ENCODE assay signal across 13 cellular contexts in the genomic region with DNA sequence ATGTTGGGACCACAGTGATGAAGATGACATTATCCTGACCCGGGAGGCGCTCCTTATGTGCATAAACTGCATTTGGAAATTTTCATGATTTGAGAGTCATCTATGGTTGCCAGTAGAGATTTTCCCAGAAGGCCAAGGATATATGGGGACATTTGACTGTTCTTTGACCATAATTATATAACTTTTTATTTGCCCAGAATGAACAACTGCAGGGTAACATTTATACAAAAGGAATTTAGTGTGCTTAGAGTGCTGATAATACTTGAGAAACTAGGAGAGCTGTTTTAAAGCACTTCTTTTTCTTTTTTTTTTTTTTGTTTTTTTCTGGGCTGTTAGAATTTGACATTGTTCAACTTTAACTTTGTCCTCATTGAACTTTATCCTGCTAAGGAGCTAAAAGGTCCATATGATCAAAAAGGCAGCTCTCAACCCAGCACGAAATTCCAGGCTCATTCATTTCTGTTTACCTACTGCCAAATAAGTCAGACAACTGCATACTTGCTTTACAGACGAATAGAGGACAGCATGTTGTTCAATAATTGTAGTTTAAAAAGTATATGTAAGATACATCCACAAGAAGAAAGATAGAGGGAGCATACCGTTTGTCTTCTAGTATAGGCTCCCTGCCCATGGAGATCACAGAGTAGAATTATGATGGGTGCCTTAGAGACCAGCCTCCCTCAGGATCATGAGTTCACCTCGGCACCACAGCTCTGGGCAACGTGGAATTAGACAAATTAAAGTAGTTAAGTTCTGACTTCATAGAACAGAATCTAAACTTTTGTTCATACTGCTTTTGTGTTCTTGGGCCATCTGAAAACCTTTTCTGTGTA.
DNase-seq lines count a peak whose midpoint lies in the region; ATAC-seq, FAIRE-seq and TF ChIP-seq lines count a peak whose summit lies in the region.
"Had no signal": no experiment of that assay in that cellular context is flagged by ENCODE, and none has a peak within 500 bp of the region (broad histone marks: within the 10 kb centered on the region; RNA-seq: fewer than 3 reads in every experiment).

No MANE protein-coding gene starts in this region.

- H3K9me3 ChIP-seq in BLaER1 (no peaks in the 10 kb centered on the region; the same call in 1 of the 2 replicates), Peyer's patch (no peaks in the 10 kb centered on the region), iPS-20b (ENCODE audit: insufficient read depth, low read depth, low read length) (no peaks in the 10 kb centered on the region), pancreas (no peaks in the 10 kb centered on the region)
- H3K9me3 ChIP-seq: neutrophil had no signal

- WGBS in pancreas, 2 donors, result 32 to 33% methylated on average over 7 of the region's 7 CpGs

- no peaks in the 10 kb centered on the region for H3K36me3 ChIP-seq in BLaER1
- no peaks in the 10 kb centered on the region for H3K36me3 ChIP-seq in Peyer's patch
- no peaks in the 10 kb centered on the region for H3K36me3 ChIP-seq in iPS-20b (ENCODE audit: insufficient read depth, low read depth, low read length)
- H3K36me3 ChIP-seq in pancreas, result no peaks in the 10 kb centered on the region
- H3K36me3 ChIP-seq: cardiac muscle cell, neutrophil had no signal

- H3K4me1 ChIP-seq in BLaER1 (peaks cover 11% of the 10 kb centered on the region), Peyer's patch (peaks cover 0 to 14% (median 3%) of the 10 kb centered on the region in 4 donors), iPS-20b (ENCODE audit: insufficient read depth, low read length) (peaks cover 29% of the 10 kb centered on the region), pancreas (peaks cover 50 to 64% (median 60%) of the 10 kb centered on the region in 3 donors)

- no peaks in the 10 kb centered on the region for H3K27me3 ChIP-seq in BLaER1
- no peaks in the 10 kb centered on the region for H3K27me3 ChIP-seq in Peyer's patch
- H3K27me3 ChIP-seq in iPS-20b (ENCODE audit: insufficient read depth, low read length), result no peaks in the 10 kb centered on the region
- no peaks in the 10 kb centered on the region for H3K27me3 ChIP-seq in pancreas
- H3K27me3 ChIP-seq: cardiac muscle cell, neutrophil had no signal

- H4K20me1 ChIP-seq in BLaER1, result no peaks in the 10 kb centered on the region

- no peak for TF ChIP-seq POLR2A in Peyer's patch (IDR thresholded peaks at IDR 0.05)

- no peak overlapping the region for H3K9ac ChIP-seq in BLaER1
- 0 out of 2 replicates have a peak overlapping the region, but pooled peaks have one; percentile 9 for H3K9ac ChIP-seq in iPS-20b (ENCODE audit: low read depth, low read length)

- DNase-seq in Peyer's patch (no peak), pancreas (no peak), SIG-M5 (lab: John Stamatoyannopoulos, UW) (no peak), HCEC 1CT (no peak), coronary artery (ENCODE audit: low spot score) (no peak), NCI-H146 treated with DMSO at 0.1 percent for 48 hours (lab: John Stamatoyannopoulos, UW; ENCODE audit: unreplicated experiment) (no peak)
- DNase-seq: activated CD4-positive, alpha-beta T cell treated with anti-CD3 and anti-CD28 coated beads, Interleukin-2, amount 10 ng/mL, durations not matched to agents 24 days and 14 days; effector memory CD8-positive, alpha-beta T cell; H9 had no signal

- intact Hi-C loops in pancreas (cut with DNase I), result no loop called here

- H3K4me3 ChIP-seq in BLaER1, result no peak overlapping the region
- no peak overlapping the region for H3K4me3 ChIP-seq in Peyer's patch
- no peak overlapping the region for H3K4me3 ChIP-seq in iPS-20b (ENCODE audit: low read length)
- no peak overlapping the region for H3K4me3 ChIP-seq in pancreas
- H3K4me3 ChIP-seq in coronary artery, result no peak overlapping the region
- H3K4me3 ChIP-seq: cardiac muscle cell had no signal

- peak overlapping the region; percentile 52; the same call in 1 of the 2 replicates for H3K4me2 ChIP-seq in BLaER1

- ATAC-seq in pancreas, result peak in 3 of 4 donors; percentile 5 to 39 (median 18)
- ATAC-seq: effector memory CD8-positive, alpha-beta T cell had no signal

- no peak overlapping the region for H3K27ac ChIP-seq in BLaER1
- H3K27ac ChIP-seq in Peyer's patch, result peak overlapping the region in 3 of 4 donors; percentile 59 to 92 (median 83)
- H3K27ac ChIP-seq in iPS-20b (ENCODE audit: low read length), result no peak overlapping the region
- peak overlapping the region; percentile 72 to 81 (median 79) for H3K27ac ChIP-seq in pancreas
- H3K27ac ChIP-seq in coronary artery, result no peak overlapping the region
- H3K27ac ChIP-seq: cardiac muscle cell, neutrophil had no signal

- TF ChIP-seq CTCF in Peyer's patch (IDR thresholded peaks at IDR 0.05) (no peak), pancreas (IDR thresholded peaks at IDR 0.05) (no peak), coronary artery (IDR thresholded peaks at IDR 0.05) (no peak)

- no peak for FAIRE-seq in pancreas (lab: Jason Lieb, UNC)

Comparison
In these comparisons a context has a peak if more than half of its experiments do, and no peak if none do; other contexts are left out.
1. H3K27ac ChIP-seq: peak in Peyer's patch (3 of 4) and pancreas (4 of 4); none in BLaER1 (single experiment), iPS-20b (single experiment) and coronary artery (0 of 2).